1 cellular context compared by ENCODE assay signal in the genomic region with DNA sequence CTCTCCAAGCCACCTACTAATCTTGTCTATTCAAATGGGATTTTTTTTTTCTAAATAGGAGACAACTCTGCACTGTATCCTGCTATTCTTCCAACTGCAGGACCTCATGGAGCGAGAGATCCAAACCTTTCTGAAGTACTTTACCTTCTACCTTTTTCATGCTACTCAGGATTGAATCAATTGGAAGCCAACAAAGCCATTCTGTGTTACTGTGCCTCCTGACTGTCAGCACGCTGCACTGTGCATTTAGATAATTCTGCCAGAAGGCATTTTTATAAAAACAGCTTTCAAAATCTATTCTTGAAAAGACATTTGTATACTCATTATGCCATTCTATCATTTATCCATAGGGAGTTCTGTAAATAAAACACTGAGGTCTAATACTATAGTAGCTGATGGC.
TF ChIP-seq lines count a peak whose summit lies in the region.

No MANE protein-coding gene starts in this region.

TF ChIP-seq in GM23338, 12 proteins besides CTCF, POLR2A, EP300 and RAD21 (continued from another document):
- no peak for TF ChIP-seq ZNF462 (CRISPR knock-in tag; IDR thresholded peaks at IDR 0.05)
- TF ChIP-seq ZNF331 (CRISPR knock-in tag; IDR thresholded peaks at IDR 0.05; ENCODE audit: low read depth) = no peak
- TF ChIP-seq POLR2AphosphoS5 (IDR thresholded peaks at IDR 0.05; ENCODE audit: low read depth) = no peak
- TF ChIP-seq NANOG (IDR thresholded peaks at IDR 0.05; ENCODE audit: borderline replicate concordance) = no peak
- no peak for TF ChIP-seq ETS1 (IDR thresholded peaks at IDR 0.05)
- no peak for TF ChIP-seq STAT1 (IDR thresholded peaks at IDR 0.05; ENCODE audit: unreplicated experiment)
- TF ChIP-seq CREB1 (CRISPR knock-in tag; IDR thresholded peaks at IDR 0.05; ENCODE audit: low read depth) = no peak
- TF ChIP-seq EZH2phosphoT487 (IDR thresholded peaks at IDR 0.05; ENCODE audit: unreplicated experiment) = no peak
- TF ChIP-seq EZH2 (IDR thresholded peaks at IDR 0.05; ENCODE audit: low read depth, unreplicated experiment) = no peak
TF ChIP-seq in GM23338: peak in this region for 0.
